In the genomic region with DNA sequence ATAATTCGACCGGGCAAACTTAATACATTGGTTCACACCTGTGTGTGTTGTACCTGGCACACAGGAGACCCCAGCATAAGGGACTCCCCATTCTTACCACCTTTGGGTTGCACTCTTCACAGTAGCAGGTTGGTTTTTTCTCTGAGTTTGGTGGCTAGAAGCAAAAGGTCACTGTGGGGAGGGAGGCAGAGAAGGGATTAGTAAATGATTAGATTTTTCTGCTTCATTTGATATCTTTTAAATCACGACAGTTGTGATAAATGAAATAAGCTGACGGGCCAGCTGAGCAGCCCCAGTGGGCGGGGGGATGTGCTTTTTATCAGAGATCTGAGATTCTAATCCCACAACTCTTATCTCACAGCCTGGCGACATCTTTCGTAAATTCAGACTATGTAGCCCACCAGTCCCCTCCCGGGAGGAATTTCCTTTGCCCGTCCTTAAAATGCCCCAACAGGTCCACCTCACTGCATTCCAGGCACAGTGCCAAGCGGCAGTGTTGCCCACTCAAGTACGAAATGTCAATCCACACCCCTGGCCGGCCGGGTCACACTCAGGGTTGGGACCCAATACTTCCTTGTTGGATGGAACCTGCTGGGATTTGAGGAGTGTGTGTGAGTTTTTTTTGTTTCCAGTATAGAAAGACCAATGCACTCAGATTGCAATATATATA, we compare ENCODE assay signal across 21 cellular contexts. TPM values are rescaled to one million over a fixed set of nuclear protein-coding genes. Genes with fewer than 3 reads are reported as not detected.
DNase-seq lines count a peak whose midpoint lies in the region; ATAC-seq and TF ChIP-seq lines count a peak whose summit lies in the region.
"Had no signal": no experiment of that assay in that cellular context is flagged by ENCODE, and none has a peak within 500 bp of the region (broad histone marks: within the 10 kb centered on the region; RNA-seq: fewer than 3 reads in every experiment).

No MANE protein-coding gene starts in this region.

- whole genome bisulfite sequencing in heart left ventricle, 4 donors: 43 to 57% (median 46%) methylated on average over 13 of the region's 13 CpGs
- 18 to 21% methylated on average over 13 of the region's 13 CpGs for WGBS in body of pancreas, 2 donors
- WGBS in thyroid gland, 2 donors: 44% methylated on average over 13 of the region's 13 CpGs

- ATAC-seq in heart left ventricle (no peak), body of pancreas (peak; percentile 21), left lung (peak; percentile 65), HG02852 (IDR thresholded peaks at IDR 0.05; ENCODE audit: unreplicated experiment) (no peak)
- ATAC-seq: CD8-positive, alpha-beta T cell; T-helper 17 cell had no signal

- H3K4me3 ChIP-seq in heart left ventricle (no peak overlapping the region), left ventricle myocardium inferior (no peak overlapping the region), body of pancreas (no peak overlapping the region), left lung (no peak overlapping the region), thyroid gland (replicated peaks in 1 of 3) (no peak overlapping the region)
- H3K4me3 ChIP-seq: cardiac muscle cell, SJSA1 had no signal

- TF ChIP-seq POLR2A in heart left ventricle (IDR thresholded peaks at IDR 0.05) (no peak), body of pancreas (IDR thresholded peaks at IDR 0.05) (no peak), thyroid gland (IDR thresholded peaks at IDR 0.05) (no peak)

- H3K9me3 ChIP-seq in heart left ventricle (no peaks in the 10 kb centered on the region), left ventricle myocardium inferior (replicated peaks) (no peaks in the 10 kb centered on the region), body of pancreas (no peaks in the 10 kb centered on the region), left lung (no peaks in the 10 kb centered on the region), thyroid gland (no peaks in the 10 kb centered on the region)
- H3K9me3 ChIP-seq: SJSA1 had no signal

- H3K27me3 ChIP-seq in heart left ventricle: peaks cover 4 to 52% (median 16%) of the 10 kb centered on the region in 9 donors
- H3K27me3 ChIP-seq in left ventricle myocardium inferior (ENCODE audit: low read depth): peaks cover 80% of the 10 kb centered on the region
- no peaks in the 10 kb centered on the region for H3K27me3 ChIP-seq in body of pancreas
- H3K27me3 ChIP-seq in left lung: peaks cover 4 to 66% of the 10 kb centered on the region in 2 donors
- H3K27me3 ChIP-seq in thyroid gland: peaks cover 5% of the 10 kb centered on the region

- intact Hi-C loops in heart left ventricle (cut with DNase I): no loop called here
- intact Hi-C loops in left ventricle myocardium inferior (cut with micrococcal nuclease): no loop called here
- intact Hi-C loops in body of pancreas (cut with DNase I): no loop called here
- intact Hi-C loops in left lung (cut with DNase I): no loop called here
- intact Hi-C loops in thyroid gland (cut with DNase I): no loop called here

- peaks cover 0 to 2% (median 0%) of the 10 kb centered on the region in 12 donors for H3K4me1 ChIP-seq in heart left ventricle
- peaks cover 2% of the 10 kb centered on the region for H3K4me1 ChIP-seq in left ventricle myocardium inferior
- H3K4me1 ChIP-seq in body of pancreas: peaks cover 6% of the 10 kb centered on the region
- H3K4me1 ChIP-seq in left lung: peaks cover 0 to 6% of the 10 kb centered on the region in 2 donors
- H3K4me1 ChIP-seq in thyroid gland: peaks cover under 1 to 1% of the 10 kb centered on the region in 2 donors
- H3K4me1 ChIP-seq: SJSA1 had no signal

- no peaks in the 10 kb centered on the region for H3K36me3 ChIP-seq in heart left ventricle
- no peaks in the 10 kb centered on the region for H3K36me3 ChIP-seq in left ventricle myocardium inferior
- no peaks in the 10 kb centered on the region for H3K36me3 ChIP-seq in body of pancreas (replicated peaks in 1 of 2; ENCODE audit: insufficient read depth in 1 of 2, low read depth in 2 of 2)
- H3K36me3 ChIP-seq in left lung: no peaks in the 10 kb centered on the region
- H3K36me3 ChIP-seq in thyroid gland: no peaks in the 10 kb centered on the region
- H3K36me3 ChIP-seq: cardiac muscle cell, SJSA1 had no signal

- TF ChIP-seq CTCF in heart left ventricle (IDR thresholded peaks at IDR 0.05): no peak
- no peak for TF ChIP-seq CTCF in left ventricle myocardium inferior (IDR thresholded peaks at IDR 0.05; ENCODE audit: borderline replicate concordance)
- TF ChIP-seq CTCF in body of pancreas (IDR thresholded peaks at IDR 0.05): no peak
- no peak for TF ChIP-seq CTCF in left lung (IDR thresholded peaks at IDR 0.05)
- no peak for TF ChIP-seq CTCF in thyroid gland (IDR thresholded peaks at IDR 0.05)

- H3K27ac ChIP-seq in heart left ventricle (no peak overlapping the region), left ventricle myocardium inferior (replicated peaks) (no peak overlapping the region), body of pancreas (no peak overlapping the region), left lung (no peak overlapping the region), thyroid gland (no peak overlapping the region)
- H3K27ac ChIP-seq: cardiac muscle cell, SJSA1 had no signal

- peak in 3 of 5 donors; percentile 3 to 26 (median 16) for DNase-seq in heart left ventricle
- DNase-seq in left ventricle myocardium inferior: no peak
- no peak for DNase-seq in body of pancreas
- DNase-seq in left lung: no peak
- DNase-seq in thyroid gland: peak; percentile 62 to 65
- DNase-seq in NCI-H226: no peak
- DNase-seq in NCI-H1092 (lab: John Stamatoyannopoulos, UW): no peak
- DNase-seq: activated CD4-positive, alpha-beta T cell treated with anti-CD3 and anti-CD28 coated beads, Interleukin-2, amount 10 ng/mL, durations not matched to agents 7 days and 5 days; activated naive CD4-positive, alpha-beta T cell; CD8-positive, alpha-beta T cell; dermis blood vessel endothelial cell; GDM1; NCI-H1694; NCI-H2227 treated with DMSO at 0.1 percent for 48 hours; stimulated activated CD4-positive, alpha-beta T cell treated with anti-CD3 and anti-CD28 coated beads, Interleukin-12 subunit alpha, Interleukin-12 subunit beta, amount 100 ng/mL, for 4 hours; T-helper 17 cell; trophoblast cell had no signal

RNA-seq across cellular contexts. Expression of a gene that starts 10.5 kb away (rescaled TPM):
- total RNA-seq in heart left ventricle (1 to 10 TPM in 1 of 9 donors, under 1 TPM in 7, not detected in 1; 0.14 to 1.3 (median 0.37) TPM), left ventricle myocardium inferior (0.19 TPM), body of pancreas (under 1 TPM in 1 of 2 donors, not detected in 1; 0.33 TPM), left lung (1 to 10 TPM; 1.5 to 1.7 TPM), thyroid gland (under 1 TPM; 0.27 to 0.93 (median 0.61) TPM)
- polyA plus RNA-seq in heart left ventricle: under 1 TPM; 0.15 to 0.23 TPM
- total RNA-seq: lung microvascular endothelial cell, SJSA1 had no signal

RNA-seq across cellular contexts. Expression of a gene that starts 16.7 kb away (rescaled TPM):
- total RNA-seq in heart left ventricle (10 to 100 TPM in 1 of 9 donors, 1 to 10 TPM in 8; 1.2 to 15.4 (median 1.8) TPM), left ventricle myocardium inferior (2.2 TPM), body of pancreas (10 to 100 TPM in 1 of 2 donors, 1 to 10 TPM in 1; 4.9 to 15.3 TPM), left lung (10 to 100 TPM; 18.2 to 35.5 TPM), thyroid gland (1 to 10 TPM; 3.7 to 6.0 (median 4.9) TPM)
- 1 to 10 TPM; 1.2 to 2.0 TPM for polyA plus RNA-seq in heart left ventricle
- total RNA-seq: cardiac muscle cell, lung microvascular endothelial cell had no signal
- polyA plus RNA-seq: cardiac muscle cell had no signal

RNA-seq across cellular contexts. Expression of a gene that starts 58.4 kb away (rescaled TPM):
- total RNA-seq in heart left ventricle (100 to 1,000 TPM in 7 of 9 donors, 10 to 100 TPM in 2; 91.6 to 165 (median 121) TPM), left ventricle myocardium inferior (101 TPM), body of pancreas (10 to 100 TPM; 36.3 to 45.8 TPM), left lung (100 to 1,000 TPM; 192 to 200 TPM), thyroid gland (100 to 1,000 TPM in 1 of 4 donors, 10 to 100 TPM in 3; 49.6 to 109 (median 86.6) TPM)
- polyA plus RNA-seq in heart left ventricle: 100 to 1,000 TPM; 137 to 198 TPM

Comparison
In these comparisons a context has a peak if more than half of its experiments do, and no peak if none do; other contexts are left out.
1. DNase-seq: peak in heart left ventricle (3 of 5) and thyroid gland (2 of 2); none in left ventricle myocardium inferior (single experiment), body of pancreas (0 of 4), left lung (0 of 2), NCI-H226 (single experiment) and NCI-H1092 (single experiment).
2. ATAC-seq: peak in body of pancreas (single experiment) and left lung (single experiment); none in heart left ventricle (0 of 4) and HG02852 (single experiment).